1 cellular context compared by ENCODE assay signal in genomic region chr12:4956968-4957367, GRCh38.
TF ChIP-seq lines count a peak whose summit lies in the region.

No MANE protein-coding gene starts in this region.

TF ChIP-seq in HepG2, 621 proteins besides CTCF, POLR2A, EP300 and RAD21 (continued from another document):
- no peak for TF ChIP-seq FOXK2 (IDR thresholded peaks at IDR 0.05)
- TF ChIP-seq ARNTL (CRISPR knock-in tag; IDR thresholded peaks at IDR 0.05) = no peak
- no peak for TF ChIP-seq MEIS1 (CRISPR knock-in tag; IDR thresholded peaks at IDR 0.05; ENCODE audit: borderline replicate concordance)
